Comparison of ENCODE assay signal across 14 cellular contexts in genomic region chr22:49540571-49541450, GRCh38.
DNase-seq lines count a peak whose midpoint lies in the region; ATAC-seq, FAIRE-seq and TF ChIP-seq lines count a peak whose summit lies in the region.
"Had no signal": no experiment of that assay in that cellular context is flagged by ENCODE, and none has a peak within 500 bp of the region (broad histone marks: within the 10 kb centered on the region; RNA-seq: fewer than 3 reads in every experiment).

No MANE protein-coding gene starts in this region.

- no peak overlapping the region for H3K14ac ChIP-seq in H1 (ENCODE audit: insufficient read length)

- no peak overlapping the region for H3K4me2 ChIP-seq in H1 (ENCODE audit: insufficient read depth in 1 of 2, low read depth in 2 of 2, low read length in 2 of 2)
- H3K4me2 ChIP-seq in osteoblast (ENCODE audit: insufficient read depth, low read length): no peak overlapping the region

- H3K4ac ChIP-seq in H1 (replicated peaks; ENCODE audit: insufficient read length, low read depth, low read length): no peak overlapping the region

- H3K4me3 ChIP-seq in right atrium auricular region (no peak overlapping the region), H1 (ENCODE audit: extremely low read depth in 1 of 4, insufficient read depth in 2 of 4, low read depth in 3 of 4, low read length in 4 of 4) (no peak overlapping the region), osteoblast (ENCODE audit: insufficient read depth, low read length) (no peak overlapping the region)
- H3K4me3 ChIP-seq: GM12878 had no signal

- no peak overlapping the region for H3K56ac ChIP-seq in H1 (replicated peaks; ENCODE audit: insufficient read length, low read depth, low read length)

- intact Hi-C loops in left ventricle myocardium superior (cut with micrococcal nuclease): no loop called here

- CTCF ChIA-PET in H1 (lab: Charles Lee; ENCODE audit: partially characterized antibody): interaction anchor here (0.8 to 3.4 kb wide), 4 partner anchors 10 to 88 kb away, joined by 3 to 13 read pairs (median 5); no protein-coding TSS in a partner anchor

- H3K18ac ChIP-seq in H1 (ENCODE audit: extremely low read depth, low read length): no peak overlapping the region

- H4K20me1 ChIP-seq in H1 (replicated peaks in 1 of 2; ENCODE audit: control insufficient read depth in 1 of 2, insufficient read depth in 2 of 2, low read length in 2 of 2): no peaks in the 10 kb centered on the region
- no peaks in the 10 kb centered on the region for H4K20me1 ChIP-seq in osteoblast (ENCODE audit: insufficient read depth, low read length)

- TF ChIP-seq CTCF in right atrium auricular region (IDR thresholded peaks at IDR 0.05) (no peak), H1 (IDR thresholded peaks at IDR 0.05; ENCODE audit: control extremely low read depth in 1 of 3, insufficient read depth in 1 of 3, low read depth in 1 of 3, low read length in 3 of 3) (no peak), osteoblast (IDR thresholded peaks at IDR 0.05; ENCODE audit: extremely low read depth, low read depth, low read length) (no peak)

- H2AK5ac ChIP-seq in H1 (ENCODE audit: low read depth, low read length): no peak overlapping the region

- ATAC-seq in left ventricle myocardium superior (no peak), HG03139 (IDR thresholded peaks at IDR 0.05; ENCODE audit: unreplicated experiment) (no peak)
- ATAC-seq: GM12878 had no signal

- H4K5ac ChIP-seq in H1 (ENCODE audit: insufficient read length, low read depth, low read length): no peak overlapping the region

- no peaks in the 10 kb centered on the region for H3K23me2 ChIP-seq in H1 (ENCODE audit: low read depth, low read length)

- H2BK15ac ChIP-seq in H1 (ENCODE audit: low read length): peak overlapping the region; percentile 41; the same call in 1 of the 2 replicates

- DNase-seq in left ventricle myocardium superior (peak; percentile 19), right atrium auricular region (ENCODE audit: low spot score) (no peak), H1 (ENCODE audit: low read depth in 1 of 2, low spot score in 2 of 2) (no peak), osteoblast (ENCODE audit: insufficient read length, low spot score, missing footprints) (peak; percentile 77), GM12892 (ENCODE audit: insufficient read length) (no peak), NCI-H146 treated with DMSO at 0.1 percent for 48 hours (lab: John Stamatoyannopoulos, UW; ENCODE audit: unreplicated experiment) (no peak)
- DNase-seq: CD4-positive, alpha-beta memory T cell; DMS79; KBM-7; NCI-H1105; NCI-H187 treated with DMSO at 0.1 percent for 48 hours; NCI-H2171 treated with DMSO at 0.1 percent for 48 hours had no signal

- H3K36me3 ChIP-seq in right atrium auricular region (no peaks in the 10 kb centered on the region), H1 (ENCODE audit: control insufficient read depth in 2 of 4, insufficient read depth in 4 of 4, low read length in 3 of 4) (no peaks in the 10 kb centered on the region), osteoblast (ENCODE audit: insufficient read depth, low read length) (no peaks in the 10 kb centered on the region)

- no peaks in the 10 kb centered on the region for H3K27me3 ChIP-seq in right atrium auricular region
- no peaks in the 10 kb centered on the region for H3K27me3 ChIP-seq in H1 (replicated peaks in 1 of 4; ENCODE audit: control insufficient read depth in 3 of 4, extremely low read depth in 1 of 4, insufficient read depth in 3 of 4, low read length in 3 of 4)
- no peaks in the 10 kb centered on the region for H3K27me3 ChIP-seq in osteoblast (ENCODE audit: insufficient read depth, low read length)

- no peak overlapping the region for H3K9ac ChIP-seq in H1 (replicated peaks in 1 of 4; ENCODE audit: extremely low read depth in 1 of 4, low read depth in 3 of 4, low read length in 3 of 4)

- H3K9me3 ChIP-seq in right atrium auricular region (no peaks in the 10 kb centered on the region), H1 (ENCODE audit: insufficient read depth in 2 of 2, low read depth in 1 of 2, low read length in 1 of 2) (no peaks in the 10 kb centered on the region), osteoblast (ENCODE audit: low read depth, low read length) (no peaks in the 10 kb centered on the region)

- no peak overlapping the region for H3K23ac ChIP-seq in H1 (ENCODE audit: insufficient read length)

- no peak for TF ChIP-seq EP300 in H1 (IDR thresholded peaks at IDR 0.05; ENCODE audit: borderline replicate concordance in 1 of 2, low read depth in 2 of 2, low read length in 2 of 2)

- H2BK20ac ChIP-seq in H1 (ENCODE audit: low read length): no peak overlapping the region

- TF ChIP-seq RAD21 in H1 (IDR thresholded peaks at IDR 0.05 in 1 of 2, conservative IDR thresholded peaks at IDR 0.05 in 1 of 2; ENCODE audit: low read depth in 2 of 2, low read length in 2 of 2): no peak

- H4K8ac ChIP-seq in H1 (ENCODE audit: extremely low read depth, insufficient read depth, low read length): peak overlapping the region; percentile 52; the same call in 1 of the 2 replicates

- no peak overlapping the region for H2BK120ac ChIP-seq in H1 (replicated peaks; ENCODE audit: low read depth, low read length)

- no peaks in the 10 kb centered on the region for H3K79me2 ChIP-seq in H1 (ENCODE audit: control insufficient read depth in 1 of 2, insufficient read depth in 2 of 2, low read length in 2 of 2)
- no peaks in the 10 kb centered on the region for H3K79me2 ChIP-seq in osteoblast (ENCODE audit: insufficient read depth, low read length)

- H3K4me1 ChIP-seq in right atrium auricular region (no peaks in the 10 kb centered on the region), H1 (replicated peaks in 1 of 4; ENCODE audit: control insufficient read depth in 3 of 4, insufficient read depth in 4 of 4, low read length in 3 of 4) (peaks cover 2 to 10% (median 6%) of the 10 kb centered on the region in 4 experiments), osteoblast (ENCODE audit: insufficient read depth, low read length) (no peaks in the 10 kb centered on the region)

- POLR2A ChIA-PET in H1 (lab: Charles Lee; ENCODE audit: partially characterized antibody): no interaction called here

- no peaks in the 10 kb centered on the region for H3K79me1 ChIP-seq in H1 (ENCODE audit: low read depth, low read length)

- WGBS in H1 (ENCODE audit: extremely low coverage in 1 of 2, insufficient coverage in 1 of 2, insufficient read length in 1 of 2, insufficient replicate concordance in 2 of 2, low coverage in 1 of 2, low lambda C conversion rate in 2 of 2, missing lambda C conversion rate in 1 of 2), 2 experiments: 92% methylated on average over 35 of the region's 50 CpGs; no CpG with 5 or more reads in 1 of the 2 experiments

- H4K91ac ChIP-seq in H1 (replicated peaks; ENCODE audit: insufficient read length, low read length): peak overlapping the region; percentile 56

- H3K27ac ChIP-seq in right atrium auricular region (no peak overlapping the region), H1 (ENCODE audit: low read depth, low read length) (no peak overlapping the region), osteoblast (ENCODE audit: low read depth, low read length) (no peak overlapping the region)

- H2AFZ ChIP-seq in H1 (ENCODE audit: low read length) (no peak overlapping the region), osteoblast (ENCODE audit: low read length) (no peak overlapping the region)

- no peak overlapping the region for H2BK5ac ChIP-seq in H1 (ENCODE audit: low read depth, low read length)

- peak overlapping the region; percentile 54; the same call in 1 of the 2 replicates for H2BK12ac ChIP-seq in H1 (ENCODE audit: low read depth, low read length)

- no peak for FAIRE-seq in H1 (lab: Jason Lieb, UNC)
- FAIRE-seq in GM12892 (lab: Jason Lieb, UNC): no peak
- FAIRE-seq: GM12878 had no signal

- TF ChIP-seq POLR2A in H1 (IDR thresholded peaks at IDR 0.05; ENCODE audit: control extremely low read depth in 1 of 2, low read depth in 2 of 2, low read length in 2 of 2) (no peak), GM12892 (IDR thresholded peaks at IDR 0.05; ENCODE audit: low read depth, low read length) (no peak)

TF ChIP-seq in H1, 55 proteins besides CTCF, POLR2A, EP300 and RAD21:
- TF ChIP-seq KDM4A (IDR thresholded peaks at IDR 0.05; ENCODE audit: low read depth, low read length, severe bottlenecking): no peak
- no peak for TF ChIP-seq SIRT6 (IDR thresholded peaks at IDR 0.05; ENCODE audit: low read length)
- no peak for TF ChIP-seq E2F6 (IDR thresholded peaks at IDR 0.05)
- TF ChIP-seq TBP (IDR thresholded peaks at IDR 0.05; ENCODE audit: low read depth, low read length): no peak
- TF ChIP-seq ATF3 (IDR thresholded peaks at IDR 0.05; ENCODE audit: insufficient read depth, low read depth, low read length): no peak
TF ChIP-seq in H1: peak in this region for 0.

Comparison
In these comparisons a context has a peak if more than half of its experiments do, and no peak if none do; other contexts are left out.
1. DNase-seq: peak in left ventricle myocardium superior (single experiment) and osteoblast (single experiment); none in right atrium auricular region (single experiment), H1 (0 of 2), GM12892 (single experiment) and NCI-H146 treated with DMSO at 0.1 percent for 48 hours (single experiment).